In the genomic region with DNA sequence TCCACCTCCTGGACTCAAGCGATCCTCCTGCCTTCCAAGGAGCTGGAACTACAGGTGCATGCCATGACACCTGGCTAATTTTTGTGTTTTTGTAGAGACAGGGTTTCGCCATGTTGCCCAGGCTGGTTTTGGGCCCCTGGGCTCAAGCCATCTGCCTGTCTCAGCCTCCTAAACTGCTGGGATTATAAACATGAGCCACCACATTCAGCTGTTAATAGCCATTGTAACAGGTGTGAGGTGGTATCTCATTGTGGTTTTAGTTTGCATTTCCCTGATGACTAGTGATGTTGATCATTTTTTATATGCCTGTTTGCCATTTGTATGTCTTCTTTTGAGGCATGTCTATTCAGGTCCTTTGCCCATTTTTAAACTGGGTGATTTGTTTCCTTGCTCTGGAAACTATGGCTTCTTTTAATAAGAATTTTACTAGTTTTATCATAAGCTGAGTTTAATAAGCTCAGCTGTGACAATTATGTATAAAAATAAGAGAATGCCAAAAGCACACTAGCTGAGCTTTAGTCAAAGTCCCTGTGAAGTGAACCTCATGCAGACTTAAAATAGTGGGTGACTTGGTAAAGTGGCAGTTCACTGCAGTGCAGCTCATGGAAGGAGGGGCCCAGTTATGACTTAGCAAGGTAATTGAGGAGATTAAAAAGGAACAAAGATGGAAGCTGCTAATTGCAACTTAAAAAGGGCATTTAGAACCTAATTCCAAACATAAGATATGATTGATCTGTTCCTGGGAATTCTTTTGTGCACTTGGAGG, we compare ENCODE assay signal across 16 cellular contexts.
A peak's percentile ranks its signal among the peaks of the same experiment; 100 is the strongest.
DNase-seq lines count a peak whose midpoint lies in the region; ATAC-seq and TF ChIP-seq lines count a peak whose summit lies in the region.
"Had no signal": no experiment of that assay in that cellular context is flagged by ENCODE, and none has a peak within 500 bp of the region (broad histone marks: within the 10 kb centered on the region; RNA-seq: fewer than 3 reads in every experiment).

No MANE protein-coding gene starts in this region.

- H3K4me3 Mint-ChIP-seq in stimulated activated memory B cell treated with anti-CD40 and anti-IgM and Interleukin-4, amounts not matched to agents 10 μg/mL and 1 μg/mL and 100 μg/mL, for 72 hours: no peak overlapping the region
- H3K4me3 Mint-ChIP-seq: effector memory CD8-positive, alpha-beta T cell; mesothelial cell of epicardium had no signal

- peaks cover 9% of the 10 kb centered on the region for H3K27me3 Mint-ChIP-seq in stimulated activated memory B cell treated with anti-CD40 and anti-IgM and Interleukin-4, amounts not matched to agents 10 μg/mL and 1 μg/mL and 100 μg/mL, for 72 hours

- no peaks in the 10 kb centered on the region for H3K4me1 Mint-ChIP-seq in stimulated activated memory B cell treated with anti-CD40 and anti-IgM and Interleukin-4, amounts not matched to agents 10 μg/mL and 1 μg/mL and 100 μg/mL, for 72 hours

- H3K36me3 Mint-ChIP-seq in stimulated activated memory B cell treated with anti-CD40 and anti-IgM and Interleukin-4, amounts not matched to agents 10 μg/mL and 1 μg/mL and 100 μg/mL, for 72 hours: no peaks in the 10 kb centered on the region
- H3K36me3 Mint-ChIP-seq: mesothelial cell of epicardium had no signal

- no peak for TF ChIP-seq POLR2A in erythroblast (IDR thresholded peaks at IDR 0.05; ENCODE audit: low read length)

- DNase-seq in NCI-H526 (lab: John Stamatoyannopoulos, UW): peak; percentile 24 to 55
- peak; percentile 41 to 55 for DNase-seq in erythroblast (lab: John Stamatoyannopoulos, UW)
- DNase-seq in HuH-7.5 (ENCODE audit: low spot score): no peak
- no peak for DNase-seq in T1000 (lab: John Stamatoyannopoulos, UW)
- DNase-seq: activated CD4-positive, alpha-beta T cell treated with anti-CD3 and anti-CD28 coated beads for 4 hours; activated CD8-positive, alpha-beta memory T cell treated with anti-CD3 and anti-CD28 coated beads, Interleukin-2, amount 50 U/mL, for 4 hours; activated gamma-delta T cell; amygdala; central memory CD4-positive, alpha-beta T cell; effector memory CD8-positive, alpha-beta T cell; NCI-H226 had no signal

- H3K9me3 Mint-ChIP-seq in stimulated activated memory B cell treated with anti-CD40 and anti-IgM and Interleukin-4, amounts not matched to agents 10 μg/mL and 1 μg/mL and 100 μg/mL, for 72 hours: peaks cover 3% of the 10 kb centered on the region
- H3K9me3 Mint-ChIP-seq: effector memory CD8-positive, alpha-beta T cell; mesothelial cell of epicardium had no signal

- no peak overlapping the region for H3K27ac Mint-ChIP-seq in stimulated activated memory B cell treated with anti-CD40 and anti-IgM and Interleukin-4, amounts not matched to agents 10 μg/mL and 1 μg/mL and 100 μg/mL, for 72 hours
- H3K27ac Mint-ChIP-seq: effector memory CD8-positive, alpha-beta T cell; mesothelial cell of epicardium had no signal

- ATAC-seq in GM18511 (IDR thresholded peaks at IDR 0.05; ENCODE audit: unreplicated experiment) (peak; percentile 74), GM19463 (IDR thresholded peaks at IDR 0.05; ENCODE audit: unreplicated experiment) (peak; percentile 80)
- no peak for ATAC-seq in stimulated activated memory B cell treated with anti-CD40 and anti-IgM and Interleukin-4, amounts not matched to agents 10 μg/mL and 1 μg/mL and 100 μg/mL, for 72 hours
- ATAC-seq: effector memory CD8-positive, alpha-beta T cell; Panc1 had no signal

Comparison
In these comparisons a context has a peak if more than half of its experiments do, and no peak if none do; other contexts are left out.
1. DNase-seq: peak in NCI-H526 (2 of 2) and erythroblast (2 of 2); none in HuH-7.5 (single experiment) and T1000 (single experiment).